In the genomic region with DNA sequence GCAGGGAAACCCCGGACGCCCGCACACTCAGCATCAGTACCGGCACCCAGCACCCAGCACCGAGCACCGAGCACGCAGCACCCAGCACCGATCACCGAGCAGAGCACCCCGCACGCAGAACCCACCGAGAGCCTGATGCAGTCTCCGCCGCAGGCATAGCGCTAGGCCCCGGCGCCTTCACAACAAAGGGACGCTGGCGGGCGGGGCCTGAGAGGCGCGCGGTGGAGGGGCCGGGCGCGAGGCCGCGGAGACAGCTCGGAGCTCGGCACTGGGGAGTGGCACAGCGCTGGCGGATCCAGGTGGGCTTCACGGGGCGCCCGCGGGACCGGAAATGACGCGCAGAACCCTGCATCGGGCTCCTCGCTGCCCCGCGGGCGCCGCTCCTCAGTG, we compare ENCODE assay signal across 8 cellular contexts. TPM values are rescaled to one million over a fixed set of nuclear protein-coding genes. Genes with fewer than 3 reads are reported as not detected.
A peak's percentile ranks its signal among the peaks of the same experiment; 100 is the strongest.
DNase-seq lines count a peak whose midpoint lies in the region; ATAC-seq and TF ChIP-seq lines count a peak whose summit lies in the region.
"Not testable (repeated sequence)": the region's sequence is repeated elsewhere in the genome, so short reads cannot be mapped to it uniquely, and the experiment has no call there.

No MANE protein-coding gene starts in this region.

- peak overlapping the region; percentile 87 for H3K27ac Mint-ChIP-seq in HFFc6
- H3K27ac Mint-ChIP-seq in naive thymus-derived CD8-positive, alpha-beta T cell, result peak overlapping the region in 7 of 10 donors; percentile 37 to 91 (median 83)

- ATAC-seq in SK-N-SH treated with all-trans-retinoic acid at 6 μM for 48 hours, result peak; percentile 74
- peak in 1 of 2 donors; percentile 75 for ATAC-seq in naive thymus-derived CD8-positive, alpha-beta T cell

- H3K4me1 Mint-ChIP-seq in HFFc6 (ENCODE audit: low read depth), result not testable (repeated sequence)
- peaks cover 7 to 25% (median 17%) of the 10 kb centered on the region in 4 donors for H3K4me1 Mint-ChIP-seq in naive thymus-derived CD8-positive, alpha-beta T cell

- DNase-seq in DMS 273 treated with DMSO at 0.1 percent for 48 hours (lab: John Stamatoyannopoulos, UW), result peak; percentile 43
- DNase-seq in HFFc6, result peak; percentile 54
- peak; percentile 28 for DNase-seq in NCI-H1048 (lab: John Stamatoyannopoulos, UW)
- peak; percentile 70 for DNase-seq in activated gamma-delta T cell treated with anti-CD3 and anti-CD28 coated beads, Interleukin-2, amount 50 U/mL, for 16 hours (ENCODE audit: low read depth)
- DNase-seq in fibroblast of the conjunctiva (ENCODE audit: low read depth), result peak; percentile 17
- DNase-seq in naive thymus-derived CD8-positive, alpha-beta T cell, result peak in 6 of 10 donors; percentile 36 to 89 (median 78)
- peak; percentile 60 to 65 for DNase-seq in stimulated activated CD8-positive, alpha-beta memory T cell treated with anti-CD3 and anti-CD28 coated beads, Interleukin-4, amount 100 ng/mL, for 1 hour (ENCODE audit: low read depth in 2 of 2, low spot score in 1 of 2)

- POLR2A ChIA-PET in naive thymus-derived CD8-positive, alpha-beta T cell (lab: Charles Lee), result interaction anchor here (0.6 to 0.7 kb wide), 2 partner anchors 87 to 205 kb away, joined by 3 to 4 read pairs; no protein-coding TSS in a partner anchor

- H3K4me3 Mint-ChIP-seq in HFFc6, result peak overlapping the region; percentile 70
- peak overlapping the region in 9 of 10 donors; percentile 29 to 88 (median 69) for H3K4me3 Mint-ChIP-seq in naive thymus-derived CD8-positive, alpha-beta T cell

- H3K36me3 Mint-ChIP-seq in HFFc6 (ENCODE audit: low read depth), result not testable (repeated sequence)
- H3K36me3 Mint-ChIP-seq in naive thymus-derived CD8-positive, alpha-beta T cell, result peaks cover 0 to 14% (median 0%) of the 10 kb centered on the region in 3 donors

- H3K9me3 Mint-ChIP-seq in HFFc6; naive thymus-derived CD8-positive, alpha-beta T cell: not testable (repeated sequence)

- not testable (repeated sequence) for H3K27me3 Mint-ChIP-seq in HFFc6 (ENCODE audit: insufficient read depth); naive thymus-derived CD8-positive, alpha-beta T cell

- not testable (repeated sequence) for TF ChIP-seq CTCF in HFFc6 (IDR thresholded peaks at IDR 0.05)

TF ChIP-seq in SK-N-SH treated with all-trans-retinoic acid at 6 μM for 48 hours, 23 proteins besides CTCF, POLR2A, EP300 and RAD21:
- TF ChIP-seq ZFP3 (CRISPR knock-in tag; IDR thresholded peaks at IDR 0.05), result 0 out of 2 replicates have a peak, but pooled peaks have one; percentile 90

RNA-seq across cellular contexts. Expression of gene SLC35E2B, which starts 0.3 kb away (rescaled TPM):
- total RNA-seq in HFFc6 (2021; fragmentation: NEBNext Ultra II Directional; extraction: Animal tissue kit (Norgen Biotek cat#: 25700)), result 10 to 100 TPM; 30.1 to 40.9 (median 33.4) TPM
- 100 to 1,000 TPM; 106 to 110 TPM for total RNA-seq in naive thymus-derived CD8-positive, alpha-beta T cell
- 10 to 100 TPM; 30.2 to 45.1 (median 36.7) TPM for polyA plus RNA-seq in naive thymus-derived CD8-positive, alpha-beta T cell

RNA-seq across cellular contexts. Expression of gene CDK11A, which starts 31.8 kb away (rescaled TPM):
- 10 to 100 TPM; 23.1 to 27.2 (median 25.0) TPM for total RNA-seq in HFFc6 (2021; fragmentation: NEBNext Ultra II Directional; extraction: Animal tissue kit (Norgen Biotek cat#: 25700))
- total RNA-seq in naive thymus-derived CD8-positive, alpha-beta T cell, result 100 to 1,000 TPM; 162 to 173 TPM
- polyA plus RNA-seq in naive thymus-derived CD8-positive, alpha-beta T cell, result 10 to 100 TPM; 14.2 to 28.6 (median 14.4) TPM

RNA-seq across cellular contexts. Expression of gene CDK11B, which starts 33.5 kb away (rescaled TPM):
- 10 to 100 TPM; 21.6 to 27.5 (median 24.8) TPM for total RNA-seq in HFFc6 (2021; fragmentation: NEBNext Ultra II Directional; extraction: Animal tissue kit (Norgen Biotek cat#: 25700))
- total RNA-seq in naive thymus-derived CD8-positive, alpha-beta T cell, result 10 to 100 TPM; 43.6 to 44.3 TPM
- 10 to 100 TPM; 11.8 to 19.7 (median 12.7) TPM for polyA plus RNA-seq in naive thymus-derived CD8-positive, alpha-beta T cell

Comparison
In these comparisons a context has a peak if more than half of its experiments do, and no peak if none do; other contexts are left out.
1. DNase-seq: peak in every context shown above with its lines; median percentile 78 in naive thymus-derived CD8-positive, alpha-beta T cell; 70 in activated gamma-delta T cell treated with anti-CD3 and anti-CD28 coated beads, Interleukin-2, amount 50 U/mL, for 16 hours; 62 in stimulated activated CD8-positive, alpha-beta memory T cell treated with anti-CD3 and anti-CD28 coated beads, Interleukin-4, amount 100 ng/mL, for 1 hour; 54 in HFFc6; 43 in DMS 273 treated with DMSO at 0.1 percent for 48 hours; 28 in NCI-H1048; 17 in fibroblast of the conjunctiva.
2. RNA of gene CDK11A, which starts 31.8 kb away (total RNA-seq): 162 to 173 TPM in naive thymus-derived CD8-positive, alpha-beta T cell; 23.1 to 27.2 TPM in HFFc6; every median in the first group is over 4 times any median in the second.